ENCODE assay signal across 4 cellular contexts in the genomic region with DNA sequence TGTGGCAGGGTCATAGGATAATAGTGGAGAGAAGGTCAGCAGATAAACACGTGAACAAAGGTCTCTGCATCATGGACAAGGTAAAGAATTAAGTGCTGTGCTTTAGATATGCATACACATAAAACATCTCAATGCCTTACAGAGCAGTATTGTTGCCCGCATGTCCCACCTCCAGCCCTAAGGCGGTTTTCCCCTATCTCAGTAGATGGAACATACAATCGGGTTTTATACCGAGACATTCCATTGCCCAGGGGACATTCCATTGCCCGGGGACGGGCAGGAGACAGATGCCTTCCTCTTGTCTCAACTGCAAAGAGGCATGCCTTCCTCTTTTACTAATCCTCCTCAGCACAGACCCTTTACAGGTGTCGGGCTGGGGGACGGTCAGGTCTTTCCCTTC. TPM values are rescaled to one million over a fixed set of nuclear protein-coding genes. Genes with fewer than 3 reads are reported as not detected.
"Had no signal": no experiment of that assay in that cellular context is flagged by ENCODE, and none has a peak within 500 bp of the region (broad histone marks: within the 10 kb centered on the region; RNA-seq: fewer than 3 reads in every experiment).

No MANE protein-coding gene starts in this region.

RNA-seq across cellular contexts. Expression of a gene that starts 32.2 kb away (rescaled TPM):
- total RNA-seq: LHCN-M2, MCF 10A, RPMI7951, SJCRH30 had no signal

RNA-seq across cellular contexts. Expression of a gene that starts 54.8 kb away (rescaled TPM):
- total RNA-seq: RPMI7951 had no signal
